Comparison of ENCODE assay signal across 12 cellular contexts in the genomic region with DNA sequence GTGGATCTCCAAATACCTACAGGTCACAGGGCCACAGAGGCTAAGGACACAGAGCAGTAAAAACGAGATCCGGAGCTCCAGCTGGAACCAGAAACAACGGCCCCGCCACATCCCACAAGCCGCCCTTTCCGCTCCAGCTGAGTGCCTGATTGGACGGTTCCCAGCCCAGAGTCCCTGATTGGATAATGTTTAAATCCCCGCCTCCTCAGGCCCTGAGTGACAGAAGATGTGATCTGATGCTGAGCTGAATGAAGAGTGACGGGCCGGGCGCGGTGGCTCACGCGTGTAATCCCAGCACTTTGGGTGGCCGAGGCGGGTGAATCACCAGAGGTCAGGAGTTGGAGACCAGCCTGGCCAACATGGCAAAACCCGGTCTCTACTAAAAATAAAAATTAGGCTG. TPM values are rescaled to one million over a fixed set of nuclear protein-coding genes. Genes with fewer than 3 reads are reported as not detected.
DNase-seq lines count a peak whose midpoint lies in the region; ATAC-seq and TF ChIP-seq lines count a peak whose summit lies in the region.
"Had no signal": no experiment of that assay in that cellular context is flagged by ENCODE, and none has a peak within 500 bp of the region (broad histone marks: within the 10 kb centered on the region; RNA-seq: fewer than 3 reads in every experiment).

A gene (minus strand): TSS at position 101 of the 400 bp plus-strand sequence. CDS start 135 bp downstream, outside the sequence.

- H3K4me1 Mint-ChIP-seq in activated T-cell treated with anti-CD3 and anti-CD28 coated beads, Interleukin-2, amount 50 U/mL, for 72 hours (ENCODE audit: low read depth): no peaks in the 10 kb centered on the region
- no peaks in the 10 kb centered on the region for H3K4me1 Mint-ChIP-seq in activated CD8-positive, alpha-beta T cell treated with anti-CD3 and anti-CD28 coated beads, Interleukin-2, amount 10 ng/mL, durations not matched to agents 7 days and 5 days (ENCODE audit: low read depth)

- H3K27ac ChIP-seq in heart right ventricle: peak within 1 kb of the TSS in 3 of 10 donors; percentile 27 to 58 (median 50)
- H3K27ac ChIP-seq in parathyroid adenoma: no peak within 1 kb of the TSS
- H3K27ac ChIP-seq: cardiac muscle cell had no signal

- WGBS in heart right ventricle, 2 donors: 1 to 7% methylated on average over 17 of the region's 17 CpGs

- no peak within 1 kb of the TSS for H3K9ac ChIP-seq in parathyroid adenoma

- no peak within 1 kb of the TSS for H3K4me3 Mint-ChIP-seq in activated T-cell treated with anti-CD3 and anti-CD28 coated beads, Interleukin-2, amount 50 U/mL, for 72 hours
- H3K4me3 Mint-ChIP-seq in activated CD8-positive, alpha-beta T cell treated with anti-CD3 and anti-CD28 coated beads, Interleukin-2, amount 10 ng/mL, durations not matched to agents 7 days and 5 days: no peak within 1 kb of the TSS

- H3K27me3 ChIP-seq in heart right ventricle: peaks cover 0 to 5% (median 0%) of the 10 kb centered on the region in 7 donors
- no peaks in the 10 kb centered on the region for H3K27me3 ChIP-seq in parathyroid adenoma (ENCODE audit: control insufficient read depth, insufficient read depth, low read length)
- H3K27me3 ChIP-seq: cardiac muscle cell had no signal

- POLR2A ChIA-PET in activated CD8-positive, alpha-beta T cell treated with anti-CD3 and anti-CD28 coated beads, Interleukin-2, amount 10 ng/mL, durations not matched to agents 7 days and 5 days (lab: Charles Lee): no interaction called here

- intact Hi-C loops in heart right ventricle (cut with DNase I): no loop called here

- H3K4me1 ChIP-seq in heart right ventricle: no peaks in the 10 kb centered on the region
- H3K4me1 ChIP-seq in parathyroid adenoma: no peaks in the 10 kb centered on the region

- CTCF ChIA-PET in activated CD8-positive, alpha-beta T cell treated with anti-CD3 and anti-CD28 coated beads, Interleukin-2, amount 10 ng/mL, durations not matched to agents 7 days and 5 days (lab: Charles Lee): no interaction called here

- H3K4me3 ChIP-seq in heart right ventricle: peak within 1 kb of the TSS in 9 of 10 donors; percentile 35 to 70 (median 57)
- H3K4me3 ChIP-seq in parathyroid adenoma (ENCODE audit: low read depth, low read length): peak within 1 kb of the TSS; percentile 54
- H3K4me3 ChIP-seq: cardiac muscle cell had no signal

- H3K36me3 ChIP-seq in heart right ventricle (no peaks in the 10 kb centered on the region), parathyroid adenoma (ENCODE audit: control insufficient read depth, insufficient read depth, low read length) (no peaks in the 10 kb centered on the region)
- H3K36me3 ChIP-seq: cardiac muscle cell had no signal

- peak; percentile 94 to 99 (median 97) for ATAC-seq in heart right ventricle
- ATAC-seq in activated T-cell treated with anti-CD3 and anti-CD28 coated beads, Interleukin-2, amount 50 U/mL, for 72 hours (replicated peaks in 1 of 2): no peak
- no peak for ATAC-seq in GM19324 (IDR thresholded peaks at IDR 0.05; ENCODE audit: low FRiP score, unreplicated experiment)
- no peak for ATAC-seq in activated CD8-positive, alpha-beta T cell treated with anti-CD3 and anti-CD28 coated beads, Interleukin-2, amount 10 ng/mL, durations not matched to agents 7 days and 5 days

- peak within 1 kb of the TSS; percentile 52 for H3K4me2 ChIP-seq in parathyroid adenoma (ENCODE audit: low read length)

- no peak within 1 kb of the TSS for H2AFZ ChIP-seq in parathyroid adenoma

- TF ChIP-seq CTCF in heart right ventricle (IDR thresholded peaks at IDR 0.05) (no peak), parathyroid adenoma (IDR thresholded peaks at IDR 0.05) (no peak)

- H3K79me2 ChIP-seq in parathyroid adenoma: no peaks in the 10 kb centered on the region

- H3K36me3 Mint-ChIP-seq in activated T-cell treated with anti-CD3 and anti-CD28 coated beads, Interleukin-2, amount 50 U/mL, for 72 hours (ENCODE audit: insufficient read depth in 2 of 2): peaks cover 4 to 12% of the 10 kb centered on the region in 2 donors
- peaks cover 2% of the 10 kb centered on the region for H3K36me3 Mint-ChIP-seq in activated CD8-positive, alpha-beta T cell treated with anti-CD3 and anti-CD28 coated beads, Interleukin-2, amount 10 ng/mL, durations not matched to agents 7 days and 5 days (ENCODE audit: low read depth)

- peaks cover 4 to 7% of the 10 kb centered on the region in 2 donors for H3K9me3 Mint-ChIP-seq in activated T-cell treated with anti-CD3 and anti-CD28 coated beads, Interleukin-2, amount 50 U/mL, for 72 hours
- H3K9me3 Mint-ChIP-seq in activated CD8-positive, alpha-beta T cell treated with anti-CD3 and anti-CD28 coated beads, Interleukin-2, amount 10 ng/mL, durations not matched to agents 7 days and 5 days (ENCODE audit: insufficient read depth): peaks cover 17% of the 10 kb centered on the region

- H3K9me3 ChIP-seq in heart right ventricle (peaks cover 0 to 53% (median 0%) of the 10 kb centered on the region in 11 donors), parathyroid adenoma (ENCODE audit: control insufficient read depth, low read length) (no peaks in the 10 kb centered on the region)

- H3K27ac Mint-ChIP-seq in activated T-cell treated with anti-CD3 and anti-CD28 coated beads, Interleukin-2, amount 50 U/mL, for 72 hours: no peak within 1 kb of the TSS
- no peak within 1 kb of the TSS for H3K27ac Mint-ChIP-seq in activated CD8-positive, alpha-beta T cell treated with anti-CD3 and anti-CD28 coated beads, Interleukin-2, amount 10 ng/mL, durations not matched to agents 7 days and 5 days

- peak; percentile 85 for DNase-seq in Ammon's horn (ENCODE audit: low spot score)
- peak; percentile 1 for DNase-seq in SK-N-DZ (ENCODE audit: low spot score)
- peak; percentile 68 to 87 for DNase-seq in heart right ventricle
- DNase-seq in activated T-cell treated with anti-CD3 and anti-CD28 coated beads, Interleukin-2, amount 50 U/mL, for 72 hours: no peak
- DNase-seq in NCI-H1105 (lab: John Stamatoyannopoulos, UW): no peak
- no peak for DNase-seq in activated CD8-positive, alpha-beta T cell treated with anti-CD3 and anti-CD28 coated beads, Interleukin-2, amount 10 ng/mL, durations not matched to agents 7 days and 5 days
- DNase-seq: activated CD8-positive, alpha-beta memory T cell treated with anti-CD3 and anti-CD28 coated beads, Interleukin-2, amount 50 U/mL, for 4 hours; SW 1271 had no signal

- no peaks in the 10 kb centered on the region for H3K27me3 Mint-ChIP-seq in activated T-cell treated with anti-CD3 and anti-CD28 coated beads, Interleukin-2, amount 50 U/mL, for 72 hours (ENCODE audit: low read depth)
- no peaks in the 10 kb centered on the region for H3K27me3 Mint-ChIP-seq in activated CD8-positive, alpha-beta T cell treated with anti-CD3 and anti-CD28 coated beads, Interleukin-2, amount 10 ng/mL, durations not matched to agents 7 days and 5 days (ENCODE audit: low read depth)

RNA-seq across cellular contexts. Expression of the gene that starts here (rescaled TPM):
- polyA plus RNA-seq in SK-N-DZ (2014; cell fraction: cytosol; rRNA removed): not detected in 2 replicates
- 0.05 TPM in 1 of 2 replicates, not detected in the other for polyA plus RNA-seq in SK-N-DZ (2014; cell fraction: nucleus; rRNA removed)
- total RNA-seq in heart right ventricle: under 1 TPM in 9 of 10 donors, not detected in 1; 0.04 to 0.29 (median 0.08) TPM
- polyA plus RNA-seq in heart right ventricle: under 1 TPM; 0.04 to 0.15 TPM
- total RNA-seq in activated T-cell treated with anti-CD3 and anti-CD28 coated beads, Interleukin-2, amount 50 U/mL, for 72 hours: not detected
- not detected for total RNA-seq in activated CD8-positive, alpha-beta T cell treated with anti-CD3 and anti-CD28 coated beads, Interleukin-2, amount 10 ng/mL, durations not matched to agents 7 days and 5 days
- total RNA-seq: cardiac muscle cell, myocyte had no signal
- polyA plus RNA-seq: cardiac muscle cell had no signal

Comparison
In these comparisons a context has a peak if more than half of its experiments do, and no peak if none do; other contexts are left out.
1. Peak in DNase-seq, ATAC-seq and H3K4me3 ChIP-seq in heart right ventricle; RNA of the gene not detected or under 1 TPM.
2. DNase-seq: peak in Ammon's horn (single experiment) and SK-N-DZ (single experiment); none in activated T-cell treated with anti-CD3 and anti-CD28 coated beads, Interleukin-2, amount 50 U/mL, for 72 hours (0 of 2), NCI-H1105 (single experiment) and activated CD8-positive, alpha-beta T cell treated with anti-CD3 and anti-CD28 coated beads, Interleukin-2, amount 10 ng/mL, durations not matched to agents 7 days and 5 days (single experiment).